ENCODE assay signal across 16 cellular contexts in genomic region chr11:109795234-109795633, GRCh38.
DNase-seq lines count a peak whose midpoint lies in the region; ATAC-seq and TF ChIP-seq lines count a peak whose summit lies in the region.
"Had no signal": no experiment of that assay in that cellular context is flagged by ENCODE, and none has a peak within 500 bp of the region (broad histone marks: within the 10 kb centered on the region; RNA-seq: fewer than 3 reads in every experiment).

No MANE protein-coding gene starts in this region.

- no peaks in the 10 kb centered on the region for H3K36me3 ChIP-seq in GM23248 (ENCODE audit: low read depth)

- H3K27ac Mint-ChIP-seq in nephron progenitor cell = no peak overlapping the region
- H3K27ac Mint-ChIP-seq: endodermal cell had no signal

- ATAC-seq in HG03460 (IDR thresholded peaks at IDR 0.05; ENCODE audit: unreplicated experiment) = no peak
- no peak for ATAC-seq in Right ventricle myocardium superior (ENCODE audit: poor library complexity)

- no peak for TF ChIP-seq CTCF in nephron progenitor cell (IDR thresholded peaks at IDR 0.05)

- peak; percentile 15 for DNase-seq in GM23248
- peak; percentile 68 for DNase-seq in amniotic epithelial cell (ENCODE audit: low read depth)
- DNase-seq in glomerular visceral epithelial cell (ENCODE audit: extremely low spot score) = peak; percentile 70
- DNase-seq in renal cortical epithelial cell (ENCODE audit: low read depth) = peak; percentile 75
- DNase-seq in nephron progenitor cell = no peak
- DNase-seq in Right ventricle myocardium superior = no peak
- DNase-seq in NCI-H510A treated with DMSO at 0.1 percent for 48 hours (lab: John Stamatoyannopoulos, UW) = no peak
- DNase-seq: activated CD4-positive, alpha-beta T cell treated with anti-CD3 and anti-CD28 coated beads, Interleukin-2, amount 50 U/mL, for 48 hours; activated naive CD4-positive, alpha-beta T cell; endodermal cell; Kasumi-1; NCI-H526; retina; SIG-M5; T-helper 2 cell had no signal

- intact Hi-C loops in Right ventricle myocardium superior (cut with DNase I) = no loop called here

- no peaks in the 10 kb centered on the region for H3K79me2 ChIP-seq in GM23248 (ENCODE audit: insufficient read depth)

- H3K4me3 Mint-ChIP-seq in nephron progenitor cell = no peak overlapping the region
- H3K4me3 Mint-ChIP-seq: endodermal cell had no signal

- whole genome bisulfite sequencing in GM23248 (ENCODE audit: low coverage in 1 of 2, low lambda C conversion rate in 2 of 2, missing lambda C conversion rate in 2 of 2), 2 experiments = 62 to 73% methylated on average over 4 of the region's 4 CpGs

- H3K4me1 ChIP-seq in GM23248 (ENCODE audit: insufficient read depth) = peaks cover 2% of the 10 kb centered on the region; the same call in 1 of the 2 replicates

- H3K36me3 Mint-ChIP-seq in nephron progenitor cell (ENCODE audit: low read depth) = peaks cover 12% of the 10 kb centered on the region

- no peak overlapping the region for H3K4me3 ChIP-seq in GM23248

- H4K20me1 ChIP-seq in GM23248 (ENCODE audit: insufficient read depth) = no peaks in the 10 kb centered on the region

- H3K9me2 ChIP-seq in GM23248 (ENCODE audit: insufficient read depth) = no peaks in the 10 kb centered on the region

- no peaks in the 10 kb centered on the region for H3K27me3 Mint-ChIP-seq in nephron progenitor cell (ENCODE audit: low read depth, poor library complexity)

- no peaks in the 10 kb centered on the region for H3K9me3 ChIP-seq in GM23248 (ENCODE audit: low read depth)

- peaks cover 44% of the 10 kb centered on the region for H3K9me3 Mint-ChIP-seq in nephron progenitor cell

- peaks cover 7% of the 10 kb centered on the region for H3K4me1 Mint-ChIP-seq in nephron progenitor cell
- H3K4me1 Mint-ChIP-seq: endodermal cell had no signal

- no peak overlapping the region for H3K27ac ChIP-seq in GM23248

- H3K27me3 ChIP-seq in GM23248 (replicated peaks; ENCODE audit: insufficient read depth) = no peaks in the 10 kb centered on the region

- no peak overlapping the region for H3K4me2 ChIP-seq in GM23248 (ENCODE audit: unreplicated experiment)

- H2AFZ ChIP-seq in GM23248 = no peak overlapping the region

- H3F3A ChIP-seq in GM23248 (ENCODE audit: insufficient read depth) = 0 out of 2 replicates have a peak, but pooled peaks cover under 1% of the 10 kb centered on the region

- in situ Hi-C loops in GM23248 (cut with MboI) = no loop called here

- H3K9ac ChIP-seq in GM23248 = no peak overlapping the region

Comparison
In these comparisons a context has a peak if more than half of its experiments do, and no peak if none do; other contexts are left out.
1. DNase-seq: peak in GM23248 (single experiment), amniotic epithelial cell (single experiment), glomerular visceral epithelial cell (single experiment) and renal cortical epithelial cell (single experiment); none in nephron progenitor cell (single experiment), Right ventricle myocardium superior (single experiment) and NCI-H510A treated with DMSO at 0.1 percent for 48 hours (single experiment).